Comparison of ENCODE assay signal across 16 cellular contexts in the genomic region with DNA sequence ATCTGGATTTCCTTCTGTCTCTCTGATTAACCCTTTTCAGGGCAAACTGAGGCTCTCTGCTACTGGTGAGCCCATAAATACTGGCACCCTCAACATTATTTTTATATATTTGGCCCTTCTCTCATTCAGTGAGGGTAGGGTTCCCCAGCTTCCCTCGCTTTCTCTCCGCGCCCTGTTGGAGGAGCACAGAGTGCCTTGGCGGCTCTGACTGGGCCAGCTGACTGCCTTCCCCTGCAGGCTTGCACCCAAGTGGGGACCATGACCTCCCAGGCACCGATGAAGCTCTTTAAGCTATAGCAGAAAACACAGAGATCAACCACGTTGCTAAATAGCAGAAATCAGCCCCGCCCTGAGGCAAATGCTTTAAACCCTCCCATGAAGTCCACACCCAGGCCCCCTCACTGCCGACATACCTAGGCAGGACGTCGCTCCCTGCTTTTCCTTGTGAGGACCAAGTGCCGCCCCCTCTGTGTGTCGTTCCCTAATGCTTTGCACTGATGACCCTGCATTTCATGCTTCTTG.
DNase-seq lines count a peak whose midpoint lies in the region; TF ChIP-seq lines count a peak whose summit lies in the region.
"Had no signal": no experiment of that assay in that cellular context is flagged by ENCODE, and none has a peak within 500 bp of the region (broad histone marks: within the 10 kb centered on the region; RNA-seq: fewer than 3 reads in every experiment).

No MANE protein-coding gene starts in this region.

- peaks cover 29% of the 10 kb centered on the region for H3K36me3 Mint-ChIP-seq in activated CD4-positive, alpha-beta memory T cell treated with anti-CD3 and anti-CD28 coated beads for 36 hours
- peaks cover 44% of the 10 kb centered on the region for H3K36me3 Mint-ChIP-seq in activated CD4-positive, alpha-beta memory T cell treated with anti-CD3 and anti-CD28 coated beads, Interleukin-2, amount 10 ng/mL, durations not matched to agents 7 days and 5 days (ENCODE audit: low read depth)
- peaks cover 3 to 35% (median 34%) of the 10 kb centered on the region in 3 experiments; a peak in 6 of 7 replicates for H3K36me3 Mint-ChIP-seq in H9 (ENCODE audit: insufficient read depth in 1 of 3, low read depth in 3 of 3)
- H3K36me3 Mint-ChIP-seq in activated naive CD8-positive, alpha-beta T cell treated with anti-CD3 and anti-CD28 coated beads for 36 hours, result peaks cover 25% of the 10 kb centered on the region
- H3K36me3 Mint-ChIP-seq in neural progenitor cell, result peaks cover 17% of the 10 kb centered on the region

- H3K4me1 Mint-ChIP-seq in activated CD4-positive, alpha-beta memory T cell treated with anti-CD3 and anti-CD28 coated beads for 36 hours (ENCODE audit: low read depth), result peaks cover 69% of the 10 kb centered on the region
- H3K4me1 Mint-ChIP-seq in activated CD4-positive, alpha-beta memory T cell treated with anti-CD3 and anti-CD28 coated beads, Interleukin-2, amount 10 ng/mL, durations not matched to agents 7 days and 5 days, result peaks cover 53% of the 10 kb centered on the region
- H3K4me1 Mint-ChIP-seq in H9 (peaks cover 18 to 22% of the 10 kb centered on the region in 2 experiments), neural progenitor cell (peaks cover 14% of the 10 kb centered on the region)
- peaks cover 45% of the 10 kb centered on the region for H3K4me1 Mint-ChIP-seq in activated naive CD8-positive, alpha-beta T cell treated with anti-CD3 and anti-CD28 coated beads for 36 hours

- no peak overlapping the region for H4K8ac ChIP-seq in H9 (replicated peaks; ENCODE audit: insufficient read length, low read depth, low read length)

- H2AK5ac ChIP-seq in H9 (ENCODE audit: insufficient read length, low read length), result no peak overlapping the region

- no CpG with 5 or more reads among the region's 12 CpGs for WGBS in H9 (ENCODE audit: extremely low coverage, insufficient read length, low lambda C conversion rate)

- H3K27ac Mint-ChIP-seq in activated CD4-positive, alpha-beta memory T cell treated with anti-CD3 and anti-CD28 coated beads for 36 hours, result peak overlapping the region; percentile 71
- H3K27ac Mint-ChIP-seq in activated CD4-positive, alpha-beta memory T cell treated with anti-CD3 and anti-CD28 coated beads, Interleukin-2, amount 10 ng/mL, durations not matched to agents 7 days and 5 days, result no peak overlapping the region
- H3K27ac Mint-ChIP-seq in H9 (peak overlapping the region; percentile 88 to 92 (median 89)), neural progenitor cell (no peak overlapping the region)
- peak overlapping the region; percentile 60 for H3K27ac Mint-ChIP-seq in activated naive CD8-positive, alpha-beta T cell treated with anti-CD3 and anti-CD28 coated beads for 36 hours

- no peak overlapping the region for H2BK12ac ChIP-seq in H9 (ENCODE audit: insufficient read length, low read depth, low read length)

- no peaks in the 10 kb centered on the region for H3K27me3 Mint-ChIP-seq in activated CD4-positive, alpha-beta memory T cell treated with anti-CD3 and anti-CD28 coated beads for 36 hours
- H3K27me3 Mint-ChIP-seq in activated CD4-positive, alpha-beta memory T cell treated with anti-CD3 and anti-CD28 coated beads, Interleukin-2, amount 10 ng/mL, durations not matched to agents 7 days and 5 days, result no peaks in the 10 kb centered on the region
- H3K27me3 Mint-ChIP-seq in H9 (ENCODE audit: low read depth) (no peaks in the 10 kb centered on the region), neural progenitor cell (ENCODE audit: insufficient read depth, low read depth) (peaks cover 2% of the 10 kb centered on the region)
- H3K27me3 Mint-ChIP-seq in activated naive CD8-positive, alpha-beta T cell treated with anti-CD3 and anti-CD28 coated beads for 36 hours, result no peaks in the 10 kb centered on the region

- H4K91ac ChIP-seq in H9 (ENCODE audit: insufficient read length, low read depth, low read length), result no peak overlapping the region

- H3K36me3 ChIP-seq in neural progenitor cell, result no peaks in the 10 kb centered on the region
- H3K36me3 ChIP-seq: MG63 had no signal

- H3K79me1 ChIP-seq in H9 (ENCODE audit: insufficient read depth, low read depth, low read length, poor library complexity, severe bottlenecking), result no peaks in the 10 kb centered on the region

- H3K9me3 Mint-ChIP-seq in activated CD4-positive, alpha-beta memory T cell treated with anti-CD3 and anti-CD28 coated beads for 36 hours, result no peaks in the 10 kb centered on the region
- no peaks in the 10 kb centered on the region for H3K9me3 Mint-ChIP-seq in activated CD4-positive, alpha-beta memory T cell treated with anti-CD3 and anti-CD28 coated beads, Interleukin-2, amount 10 ng/mL, durations not matched to agents 7 days and 5 days
- H3K9me3 Mint-ChIP-seq in H9, result no peaks in the 10 kb centered on the region
- H3K9me3 Mint-ChIP-seq in activated naive CD8-positive, alpha-beta T cell treated with anti-CD3 and anti-CD28 coated beads for 36 hours, result no peaks in the 10 kb centered on the region
- H3K9me3 Mint-ChIP-seq in neural progenitor cell, result no peaks in the 10 kb centered on the region

- H3T11ph ChIP-seq in H9 (ENCODE audit: low read length), result no peak overlapping the region

- TF ChIP-seq CTCF in H9 (conservative IDR thresholded peaks at IDR 0.05) (no peak), neural progenitor cell (IDR thresholded peaks at IDR 0.05) (no peak)

- H3K9ac ChIP-seq in H9 (ENCODE audit: extremely low read depth, insufficient read length, low read length), result no peak overlapping the region
- no peak overlapping the region for H3K9ac ChIP-seq in neural progenitor cell

- CTCF ChIA-PET in activated CD4-positive, alpha-beta memory T cell treated with anti-CD3 and anti-CD28 coated beads for 36 hours (lab: Charles Lee), result interaction anchor here (1.1 kb wide), 1 partner anchor 30 kb away, joined by 4 read pairs; no protein-coding TSS in a partner anchor
- CTCF ChIA-PET in activated CD4-positive, alpha-beta memory T cell treated with anti-CD3 and anti-CD28 coated beads, Interleukin-2, amount 10 ng/mL, durations not matched to agents 7 days and 5 days (lab: Charles Lee), result interaction anchor here (1.8 kb wide), 1 partner anchor 161 kb away, joined by 6 read pairs; a partner anchor contains a TSS

- no peak overlapping the region for H2BK15ac ChIP-seq in H9 (ENCODE audit: low read depth, low read length)

- no peak overlapping the region for H2BK120ac ChIP-seq in H9 (ENCODE audit: low read depth, low read length, poor library complexity, severe bottlenecking)

- H3K79me2 ChIP-seq in H9 (ENCODE audit: insufficient read depth, low read length) (no peaks in the 10 kb centered on the region), neural progenitor cell (ENCODE audit: low read depth) (no peaks in the 10 kb centered on the region)

- POLR2A ChIA-PET in activated CD4-positive, alpha-beta memory T cell treated with anti-CD3 and anti-CD28 coated beads for 36 hours (lab: Charles Lee), result interaction anchor here (0.7 to 3.7 kb wide), 3 partner anchors 106 to 331 kb away, joined by 3 to 27 read pairs (median 8); a partner anchor contains a TSS
- POLR2A ChIA-PET in activated CD4-positive, alpha-beta memory T cell treated with anti-CD3 and anti-CD28 coated beads, Interleukin-2, amount 10 ng/mL, durations not matched to agents 7 days and 5 days (lab: Charles Lee), result no interaction called here

- H3K27me3 ChIP-seq in H9 (ENCODE audit: insufficient read depth, low read length) (no peaks in the 10 kb centered on the region), neural progenitor cell (no peaks in the 10 kb centered on the region)
- H3K27me3 ChIP-seq: MG63 had no signal

- peaks cover 14% of the 10 kb centered on the region for H3F3A ChIP-seq in neural progenitor cell (ENCODE audit: low read depth)

- intact Hi-C loops in activated CD4-positive, alpha-beta memory T cell treated with anti-CD3 and anti-CD28 coated beads for 36 hours (cut with micrococcal nuclease), result loop anchor here (10.0 kb wide), 1 partner anchor 237 kb away; no protein-coding TSS in a partner anchor

- no peaks in the 10 kb centered on the region for H3K9me3 ChIP-seq in H9 (ENCODE audit: control insufficient read depth, low read depth, low read length)
- no peaks in the 10 kb centered on the region for H3K9me3 ChIP-seq in neural progenitor cell (ENCODE audit: low read depth)
- H3K9me3 ChIP-seq: MG63 had no signal

- H4K20me1 ChIP-seq in H9 (ENCODE audit: control insufficient read depth, insufficient read depth, insufficient read length) (no peaks in the 10 kb centered on the region), neural progenitor cell (ENCODE audit: low read depth) (no peaks in the 10 kb centered on the region)

- H2AFZ ChIP-seq in H9 (ENCODE audit: low read length) (no peak overlapping the region), neural progenitor cell (replicated peaks) (no peak overlapping the region)

- no peak overlapping the region for H3K18ac ChIP-seq in H9 (ENCODE audit: insufficient read length, low read depth, low read length)

- H3K14ac ChIP-seq in H9 (ENCODE audit: insufficient read depth, low read length), result no peak overlapping the region

- DNase-seq in activated CD4-positive, alpha-beta memory T cell treated with anti-CD3 and anti-CD28 coated beads for 36 hours, result no peak
- DNase-seq in activated CD4-positive, alpha-beta memory T cell treated with anti-CD3 and anti-CD28 coated beads, Interleukin-2, amount 10 ng/mL, durations not matched to agents 7 days and 5 days, result no peak
- DNase-seq in H9, result no peak
- no peak for DNase-seq in activated naive CD8-positive, alpha-beta T cell treated with anti-CD3 and anti-CD28 coated beads for 36 hours
- no peak for DNase-seq in neural progenitor cell (ENCODE audit: low spot score)
- no peak for DNase-seq in NOMO-1 (lab: John Stamatoyannopoulos, UW; ENCODE audit: unreplicated experiment in 2 of 2)
- DNase-seq in NCI-H2196 (lab: John Stamatoyannopoulos, UW; ENCODE audit: unreplicated experiment), result no peak
- no peak for DNase-seq in HK-2 (ENCODE audit: unreplicated experiment)
- DNase-seq: COR-L47, MG63, NCI-H1092 treated with DMSO at 0.1 percent for 48 hours, NCI-H1694 treated with DMSO at 0.1 percent for 48 hours, NCI-H774, Right ventricle myocardium superior had no signal

- H3K23ac ChIP-seq in H9 (ENCODE audit: insufficient read length, low read depth, low read length), result no peak overlapping the region

- no peak overlapping the region for H3K4ac ChIP-seq in H9 (ENCODE audit: low read depth, low read length)

- no peak overlapping the region for H3K56ac ChIP-seq in H9 (ENCODE audit: insufficient read length, low read depth, low read length)

- no peak overlapping the region for H3K27ac ChIP-seq in H9 (ENCODE audit: insufficient read length, low read depth, low read length)
- H3K27ac ChIP-seq in neural progenitor cell, result peak overlapping the region; percentile 41
- H3K27ac ChIP-seq: C4-2B had no signal

- no peak overlapping the region for H3K4me3 Mint-ChIP-seq in activated CD4-positive, alpha-beta memory T cell treated with anti-CD3 and anti-CD28 coated beads for 36 hours
- no peak overlapping the region for H3K4me3 Mint-ChIP-seq in activated CD4-positive, alpha-beta memory T cell treated with anti-CD3 and anti-CD28 coated beads, Interleukin-2, amount 10 ng/mL, durations not matched to agents 7 days and 5 days
- H3K4me3 Mint-ChIP-seq in H9, result no peak overlapping the region
- H3K4me3 Mint-ChIP-seq in activated naive CD8-positive, alpha-beta T cell treated with anti-CD3 and anti-CD28 coated beads for 36 hours, result no peak overlapping the region
- no peak overlapping the region for H3K4me3 Mint-ChIP-seq in neural progenitor cell

- H3K4me2 ChIP-seq in H9 (ENCODE audit: insufficient read depth, insufficient read length, low read length) (no peak overlapping the region), neural progenitor cell (peak overlapping the region; percentile 40)

- H3K23me2 ChIP-seq in H9 (ENCODE audit: insufficient read length, low read depth, low read length, poor library complexity, severe bottlenecking), result no peaks in the 10 kb centered on the region

- no peak overlapping the region for H2BK5ac ChIP-seq in H9 (ENCODE audit: insufficient read length, low read length)

- peaks cover 4% of the 10 kb centered on the region; the same call in 1 of the 2 replicates for H3K4me1 ChIP-seq in H9 (ENCODE audit: insufficient read depth, low read length)
- H3K4me1 ChIP-seq in neural progenitor cell, result peaks cover 16% of the 10 kb centered on the region

- H3K4me3 ChIP-seq in neural progenitor cell, result no peak overlapping the region
- H3K4me3 ChIP-seq: GM12878, MG63 had no signal

- no peak overlapping the region for H4K5ac ChIP-seq in H9 (ENCODE audit: insufficient read length, low read depth, low read length)

- no peak overlapping the region for H2BK20ac ChIP-seq in H9 (ENCODE audit: low read depth, low read length, poor library complexity, severe bottlenecking)

Comparison
In these comparisons a context has a peak if more than half of its experiments do, and no peak if none do; other contexts are left out.
1. H3K27ac Mint-ChIP-seq: peak in activated CD4-positive, alpha-beta memory T cell treated with anti-CD3 and anti-CD28 coated beads for 36 hours (single experiment), H9 (3 of 3) and activated naive CD8-positive, alpha-beta T cell treated with anti-CD3 and anti-CD28 coated beads for 36 hours (single experiment); none in activated CD4-positive, alpha-beta memory T cell treated with anti-CD3 and anti-CD28 coated beads, Interleukin-2, amount 10 ng/mL, durations not matched to agents 7 days and 5 days (single experiment) and neural progenitor cell (single experiment).